In the genomic region with DNA sequence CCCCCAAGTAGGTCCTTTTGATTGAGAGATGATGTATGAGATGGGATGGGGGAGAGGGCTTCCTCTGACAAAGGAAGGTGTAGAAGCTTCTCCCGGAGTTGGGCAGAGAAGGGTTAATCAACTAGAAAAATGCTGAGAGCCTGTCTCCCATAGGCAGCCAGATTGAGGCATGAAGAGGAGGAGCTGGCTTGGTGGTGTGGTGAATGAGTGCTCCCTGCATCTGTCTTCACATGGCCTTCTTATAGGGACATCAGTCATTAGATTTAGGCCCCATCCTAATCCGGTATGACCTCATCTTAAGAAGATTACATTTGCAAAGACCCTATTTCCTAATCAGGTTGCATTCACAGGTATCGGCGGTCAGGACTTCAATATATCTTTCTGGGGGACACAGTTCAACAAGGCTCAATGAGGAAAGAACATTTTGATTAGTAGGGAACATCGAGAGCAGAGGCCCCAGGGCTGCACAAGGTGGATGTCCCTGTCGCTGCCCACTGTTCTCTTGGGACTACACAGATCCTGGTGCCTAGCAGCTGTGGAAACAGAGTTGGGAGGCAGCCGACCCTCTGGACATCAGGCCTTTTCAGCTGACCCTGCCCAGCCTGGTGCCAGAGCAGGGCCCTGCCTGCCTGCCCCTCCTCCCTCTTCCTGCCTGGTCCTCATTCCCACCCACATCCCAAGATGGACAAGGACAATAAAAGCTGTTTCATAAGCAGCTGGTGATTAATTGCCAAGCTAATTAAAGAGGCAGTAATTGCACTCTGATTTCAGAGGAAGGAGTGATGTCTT, we compare ENCODE assay signal across 20 cellular contexts.
DNase-seq lines count a peak whose midpoint lies in the region; ATAC-seq and TF ChIP-seq lines count a peak whose summit lies in the region.
"Had no signal": no experiment of that assay in that cellular context is flagged by ENCODE, and none has a peak within 500 bp of the region (broad histone marks: within the 10 kb centered on the region; RNA-seq: fewer than 3 reads in every experiment).

No MANE protein-coding gene starts in this region.

- peaks cover 13% of the 10 kb centered on the region for H3K79me2 ChIP-seq in neural progenitor cell (ENCODE audit: low read depth)

- H3K27me3 Mint-ChIP-seq in brain: peaks cover 24% of the 10 kb centered on the region
- H3K27me3 Mint-ChIP-seq in neural progenitor cell (ENCODE audit: insufficient read depth, low read depth): peaks cover 21% of the 10 kb centered on the region

- no peaks in the 10 kb centered on the region for H3K36me3 Mint-ChIP-seq in brain
- H3K36me3 Mint-ChIP-seq in neural progenitor cell: no peaks in the 10 kb centered on the region

- no peaks in the 10 kb centered on the region for H3K36me3 ChIP-seq in neural progenitor cell
- H3K36me3 ChIP-seq: SJCRH30 had no signal

- intact Hi-C loops in posterior vena cava (cut with DNase I): no loop called here

- peaks cover 32% of the 10 kb centered on the region for H3K4me1 ChIP-seq in neural progenitor cell

- H3K9me3 ChIP-seq in neural progenitor cell (ENCODE audit: low read depth): no peaks in the 10 kb centered on the region
- H3K9me3 ChIP-seq: SJCRH30 had no signal

- H3K4me2 ChIP-seq in neural progenitor cell: peak overlapping the region; percentile 51
- H3K4me2 ChIP-seq: KMS-11 had no signal

- H3K9me3 Mint-ChIP-seq in brain (peaks cover 0 to 11% (median 3%) of the 10 kb centered on the region in 5 experiments), neural progenitor cell (no peaks in the 10 kb centered on the region)

- H3K27me3 ChIP-seq in neural progenitor cell: peaks cover 27% of the 10 kb centered on the region

- TF ChIP-seq POLR2A in erythroblast (IDR thresholded peaks at IDR 0.05; ENCODE audit: low read length): no peak

- H3K27ac ChIP-seq in neural progenitor cell: no peak overlapping the region
- H3K27ac ChIP-seq: C4-2B, KMS-11, RWPE1, SJCRH30 had no signal

- H4K20me1 ChIP-seq in neural progenitor cell (ENCODE audit: low read depth): peaks cover 20% of the 10 kb centered on the region

- H3K9ac ChIP-seq in neural progenitor cell: no peak overlapping the region
- H3K9ac ChIP-seq: KMS-11 had no signal

- H3F3A ChIP-seq in neural progenitor cell (ENCODE audit: low read depth): peaks cover 42% of the 10 kb centered on the region

- no peak overlapping the region for H3K4me3 ChIP-seq in neural progenitor cell
- H3K4me3 ChIP-seq: GM12878, SJCRH30 had no signal

- peak overlapping the region; percentile 65 to 98 (median 85) for H3K27ac Mint-ChIP-seq in brain
- H3K27ac Mint-ChIP-seq in neural progenitor cell: no peak overlapping the region

- no peak overlapping the region for H2AFZ ChIP-seq in neural progenitor cell (replicated peaks)

- H3K4me3 Mint-ChIP-seq in brain (peak overlapping the region; percentile 42 to 69 (median 48)), neural progenitor cell (peak overlapping the region; percentile 53)

- no peak for ATAC-seq in GM21825 (IDR thresholded peaks at IDR 0.05; ENCODE audit: unreplicated experiment)
- ATAC-seq: GM12878 had no signal

- DNase-seq in NCI-H2171 treated with DMSO at 0.1 percent for 48 hours (lab: John Stamatoyannopoulos, UW) (peak; percentile 55), NCI-H2171 (lab: John Stamatoyannopoulos, UW) (no peak), NCI-H1694 treated with DMSO at 0.1 percent for 48 hours (lab: John Stamatoyannopoulos, UW) (peak; percentile 79), neural progenitor cell (ENCODE audit: low spot score) (no peak), posterior vena cava (ENCODE audit: low spot score) (no peak), erythroblast (lab: John Stamatoyannopoulos, UW) (no peak)
- DNase-seq: 8988T; COR-L47; DMS53; NCI-H1105; NCI-H187 treated with DMSO at 0.1 percent for 48 hours; NCI-H510A treated with DMSO at 0.1 percent for 48 hours; NK-92 treated with Interleukin-12 subunit alpha and Interleukin-12 subunit beta, amount 100 ng/mL, for 24 hours; SJCRH30 had no signal

- TF ChIP-seq CTCF in brain (conservative IDR thresholded peaks at IDR 0.05): no peak
- TF ChIP-seq CTCF in neural progenitor cell (IDR thresholded peaks at IDR 0.05): no peak

- H3K4me1 Mint-ChIP-seq in brain (peaks cover 75% of the 10 kb centered on the region), neural progenitor cell (peaks cover 54% of the 10 kb centered on the region)

Comparison
In these comparisons a context has a peak if more than half of its experiments do, and no peak if none do; other contexts are left out.
1. DNase-seq: peak in NCI-H2171 treated with DMSO at 0.1 percent for 48 hours (single experiment) and NCI-H1694 treated with DMSO at 0.1 percent for 48 hours (single experiment); none in NCI-H2171 (single experiment), neural progenitor cell (single experiment), posterior vena cava (single experiment) and erythroblast (0 of 2).